Comparison of ENCODE assay signal across 9 cellular contexts in genomic region chr11:128095459-128096096, GRCh38.
DNase-seq lines count a peak whose midpoint lies in the region; FAIRE-seq and TF ChIP-seq lines count a peak whose summit lies in the region.
"Had no signal": no experiment of that assay in that cellular context is flagged by ENCODE, and none has a peak within 500 bp of the region (broad histone marks: within the 10 kb centered on the region; RNA-seq: fewer than 3 reads in every experiment).

No MANE protein-coding gene starts in this region.

- no peak overlapping the region for H2BK120ac ChIP-seq in trophoblast cell (ENCODE audit: insufficient read depth, low read length, poor library complexity)

- FAIRE-seq in GM19239 (lab: Jason Lieb, UNC), result no peak

- DNase-seq in GM04503 (ENCODE audit: low read depth), result peak; percentile 45
- DNase-seq in MV-4-11 (lab: John Stamatoyannopoulos, UW), result peak; percentile 39
- peak; percentile 69 for DNase-seq in dedifferentiated amniotic fluid mesenchymal stem cell (ENCODE audit: extremely low spot score)
- DNase-seq in trophoblast cell, result peak; percentile 46 to 72
- DNase-seq in SKM-1 treated with dmso at 0.1 percent for 144 hours (lab: John Stamatoyannopoulos, UW; ENCODE audit: unreplicated experiment), result no peak
- DNase-seq in GM19239 (ENCODE audit: insufficient read length, low spot score), result no peak
- DNase-seq in NCI-H2196 (lab: John Stamatoyannopoulos, UW; ENCODE audit: unreplicated experiment), result no peak
- no peak for DNase-seq in endothelial cell (ENCODE audit: low spot score)
- DNase-seq: nucleus accumbens had no signal

- H2AFZ ChIP-seq in trophoblast cell (ENCODE audit: insufficient read depth, low read length, poor library complexity), result no peak overlapping the region

- H3K4ac ChIP-seq in trophoblast cell (ENCODE audit: low read depth, low read length), result no peak overlapping the region

- H3K27ac Mint-ChIP-seq in endothelial cell (ENCODE audit: unreplicated experiment), result no peak overlapping the region

- no peak overlapping the region for H4K91ac ChIP-seq in trophoblast cell (ENCODE audit: low read depth, low read length)

- H4K12ac ChIP-seq in trophoblast cell (ENCODE audit: low read depth, low read length), result no peak overlapping the region

- H3K36me3 Mint-ChIP-seq in endothelial cell (ENCODE audit: low read depth, unreplicated experiment), result no peaks in the 10 kb centered on the region

- no peaks in the 10 kb centered on the region for H3K4me1 Mint-ChIP-seq in endothelial cell (ENCODE audit: unreplicated experiment)

- no peak overlapping the region for H2BK12ac ChIP-seq in trophoblast cell (ENCODE audit: low read length)

- H3K23ac ChIP-seq in trophoblast cell (ENCODE audit: low read length), result no peak overlapping the region

- H2AK5ac ChIP-seq in trophoblast cell (ENCODE audit: low read length), result no peak overlapping the region

- H3K4me1 ChIP-seq in trophoblast cell (ENCODE audit: control insufficient read depth in 1 of 2, insufficient read depth in 2 of 2, low read length in 2 of 2), result no peaks in the 10 kb centered on the region

- H3K18ac ChIP-seq in trophoblast cell (ENCODE audit: low read length), result no peak overlapping the region

- H3K14ac ChIP-seq in trophoblast cell (ENCODE audit: low read length), result no peak overlapping the region

- no peak overlapping the region for H3K4me2 ChIP-seq in trophoblast cell (ENCODE audit: low read length)

- H3K79me2 ChIP-seq in trophoblast cell (ENCODE audit: control insufficient read depth, insufficient read depth, low read length, poor library complexity), result no peaks in the 10 kb centered on the region

- no peak for TF ChIP-seq CTCF in endothelial cell (IDR thresholded peaks at IDR 0.05; ENCODE audit: unreplicated experiment)

- no peaks in the 10 kb centered on the region for H3K27me3 Mint-ChIP-seq in endothelial cell (ENCODE audit: unreplicated experiment)

- no peak overlapping the region for H2BK5ac ChIP-seq in trophoblast cell (ENCODE audit: low read depth, low read length, poor library complexity)

- H3K9me3 Mint-ChIP-seq in endothelial cell (ENCODE audit: unreplicated experiment), result no peaks in the 10 kb centered on the region

- H3K27me3 ChIP-seq in trophoblast cell (ENCODE audit: insufficient read depth, low read length), result no peaks in the 10 kb centered on the region

- no peak overlapping the region for H4K8ac ChIP-seq in trophoblast cell (ENCODE audit: low read depth, low read length)

- H3K9me3 ChIP-seq in trophoblast cell (ENCODE audit: insufficient read depth, low read depth, low read length), result no peaks in the 10 kb centered on the region

- no peaks in the 10 kb centered on the region for H3K36me3 ChIP-seq in trophoblast cell (ENCODE audit: control insufficient read depth in 1 of 2, insufficient read depth in 2 of 2, low read length in 2 of 2)

- WGBS in trophoblast cell (ENCODE audit: extremely low coverage, insufficient coverage, insufficient read length), result no CpG with 5 or more reads among the region's 4 CpGs

- no peak overlapping the region for H3K4me3 Mint-ChIP-seq in endothelial cell (ENCODE audit: unreplicated experiment)

- H3K4me3 ChIP-seq in trophoblast cell (ENCODE audit: low read depth, low read length), result no peak overlapping the region

- no peak overlapping the region for H3K27ac ChIP-seq in trophoblast cell (ENCODE audit: low read depth, low read length)

- H3K79me1 ChIP-seq in trophoblast cell (ENCODE audit: low read length), result no peaks in the 10 kb centered on the region

- H3K9ac ChIP-seq in trophoblast cell (ENCODE audit: low read length), result no peak overlapping the region

Comparison
In these comparisons a context has a peak if more than half of its experiments do, and no peak if none do; other contexts are left out.
1. DNase-seq: peak in GM04503 (single experiment), MV-4-11 (single experiment), dedifferentiated amniotic fluid mesenchymal stem cell (single experiment) and trophoblast cell (2 of 2); none in SKM-1 treated with dmso at 0.1 percent for 144 hours (single experiment), GM19239 (single experiment), NCI-H2196 (single experiment) and endothelial cell (single experiment).